8 cellular contexts compared by ENCODE assay signal in genomic region chr22:49970528-49971231, GRCh38. TPM values are rescaled to one million over a fixed set of nuclear protein-coding genes. Genes with fewer than 3 reads are reported as not detected.
DNase-seq lines count a peak whose midpoint lies in the region; ATAC-seq, FAIRE-seq and TF ChIP-seq lines count a peak whose summit lies in the region.

No MANE protein-coding gene starts in this region.

- TF ChIP-seq CTCF in VCaP (conservative IDR thresholded peaks at IDR 0.05) = no peak

- H3K4me3 ChIP-seq in skeletal muscle tissue (ENCODE audit: low read length in 3 of 3) = peak overlapping the region in 2 of 3 donors; percentile 47 to 67

- H3K27ac ChIP-seq in VCaP (peak overlapping the region; percentile 62), skeletal muscle tissue (ENCODE audit: low read depth, low read length) (peak overlapping the region; percentile 79)

- in situ Hi-C loops in T47D (cut with HindIII; ENCODE audit: low pct_unique_long_range_greater_than_20kb, low sequenced_read_pairs) = no loop called here

- peak; percentile 59 for ATAC-seq in HG02623 (IDR thresholded peaks at IDR 0.05; ENCODE audit: unreplicated experiment)

- FAIRE-seq in GM12892 (lab: Jason Lieb, UNC) = no peak

- DNase-seq in GM12892 (ENCODE audit: insufficient read length) (peak; percentile 91), NCI-H1417 treated with DMSO at 0.1 percent for 48 hours (lab: John Stamatoyannopoulos, UW) (peak; percentile 41), T47D (ENCODE audit: low read depth in 1 of 2, low spot score in 1 of 2) (peak; percentile 66 to 98), iPS-NIHi11 (ENCODE audit: low spot score) (peak; percentile 85), cortex of kidney (lab: John Stamatoyannopoulos, UW) (no peak)

- peaks cover 35 to 66% (median 55%) of the 10 kb centered on the region in 3 donors for H3K4me1 ChIP-seq in skeletal muscle tissue (ENCODE audit: control insufficient read depth in 3 of 3, insufficient read depth in 3 of 3, low read length in 3 of 3)

- no peaks in the 10 kb centered on the region for H3K9me3 ChIP-seq in skeletal muscle tissue (ENCODE audit: control insufficient read depth in 3 of 3, low read length in 3 of 3)

- peak; percentile 75; the same call in 1 of the 2 replicates for TF ChIP-seq POLR2A in GM12892 (IDR thresholded peaks at IDR 0.05; ENCODE audit: low read depth, low read length)

- H3K27me3 ChIP-seq in skeletal muscle tissue (ENCODE audit: control insufficient read depth in 3 of 3, insufficient read depth in 3 of 3, low read length in 3 of 3) = no peaks in the 10 kb centered on the region

- no peaks in the 10 kb centered on the region for H3K36me3 ChIP-seq in skeletal muscle tissue (ENCODE audit: control insufficient read depth in 3 of 3, insufficient read depth in 3 of 3, low read length in 3 of 3)

- H3K9ac ChIP-seq in skeletal muscle tissue (ENCODE audit: low read depth in 1 of 3, low read length in 3 of 3) = peak overlapping the region in 2 of 3 donors; percentile 57 to 80

RNA-seq across cellular contexts. Expression of gene PIM3, which starts 10.1 kb away (rescaled TPM):
- polyA plus RNA-seq in GM12892 (2012; ENCODE audit: missing spikeins) = 17.4 TPM
- total RNA-seq in skeletal muscle tissue = 14.6 TPM

RNA-seq across cellular contexts. Expression of gene IL17REL, which starts 41.9 kb away (rescaled TPM):
- polyA plus RNA-seq in GM12892 (2012; ENCODE audit: missing spikeins) = 0.08 TPM
- total RNA-seq in skeletal muscle tissue = not detected

RNA-seq across cellular contexts. Expression of gene CRELD2, which starts 52.2 kb away (rescaled TPM):
- polyA plus RNA-seq in GM12892 (2012; ENCODE audit: missing spikeins) = 16.7 TPM
- 13.0 TPM for total RNA-seq in skeletal muscle tissue

RNA-seq across cellular contexts. Expression of gene ALG12, which starts 52.4 kb away (rescaled TPM):
- 4.9 TPM for polyA plus RNA-seq in GM12892 (2012; ENCODE audit: missing spikeins)
- 9.9 TPM for total RNA-seq in skeletal muscle tissue
